27 cellular contexts compared by ENCODE assay signal in the genomic region with DNA sequence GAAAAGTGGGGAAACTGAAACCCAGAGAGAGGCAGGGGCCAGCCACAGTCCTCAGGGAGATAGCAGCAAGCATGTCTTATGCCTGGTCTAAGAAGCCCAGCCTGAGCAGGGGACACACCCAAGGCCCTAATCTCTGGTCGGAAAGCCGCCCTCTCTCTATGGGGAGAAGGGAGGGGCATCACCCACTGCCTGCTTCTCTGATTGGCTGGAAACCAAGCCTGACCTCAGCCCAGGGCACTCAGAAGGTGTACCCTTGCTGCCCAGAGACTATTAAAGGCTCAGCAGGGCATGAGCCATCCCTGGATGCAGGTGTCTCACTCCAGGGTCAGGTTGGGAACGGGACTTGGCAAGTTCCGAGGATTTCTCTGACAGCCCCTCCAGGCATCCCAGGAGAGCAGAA. TPM values are rescaled to one million over a fixed set of nuclear protein-coding genes. Genes with fewer than 3 reads are reported as not detected.
A peak's percentile ranks its signal among the peaks of the same experiment; 100 is the strongest.
DNase-seq lines count a peak whose midpoint lies in the region; ATAC-seq, FAIRE-seq and TF ChIP-seq lines count a peak whose summit lies in the region.
"Had no signal": no experiment of that assay in that cellular context is flagged by ENCODE, and none has a peak within 500 bp of the region (broad histone marks: within the 10 kb centered on the region; RNA-seq: fewer than 3 reads in every experiment).

No MANE protein-coding gene starts in this region.

- 0 out of 2 replicates have a peak overlapping the region, but pooled peaks have one; percentile 42 for H2BK12ac ChIP-seq in H1 (ENCODE audit: low read depth, low read length)

- no peak overlapping the region for H3K9ac ChIP-seq in H1 (replicated peaks in 1 of 4; ENCODE audit: extremely low read depth in 1 of 4, low read depth in 3 of 4, low read length in 3 of 4)
- H3K9ac ChIP-seq in mucosa of stomach (ENCODE audit: low read length) = peak overlapping the region; percentile 26

- TF ChIP-seq RAD21 in H1 (IDR thresholded peaks at IDR 0.05 in 1 of 2, conservative IDR thresholded peaks at IDR 0.05 in 1 of 2; ENCODE audit: low read depth in 2 of 2, low read length in 2 of 2) = no peak

- no peak overlapping the region for H4K91ac ChIP-seq in H1 (replicated peaks; ENCODE audit: insufficient read length, low read length)

- no peak for TF ChIP-seq CTCF in HEK293 (tag by site-specific recombination; IDR thresholded peaks at IDR 0.05)
- TF ChIP-seq CTCF in H1 (IDR thresholded peaks at IDR 0.05; ENCODE audit: control extremely low read depth in 1 of 3, insufficient read depth in 1 of 3, low read depth in 1 of 3, low read length in 3 of 3) = no peak
- TF ChIP-seq CTCF in heart right ventricle (IDR thresholded peaks at IDR 0.05) = no peak

- no peak overlapping the region for H3K18ac ChIP-seq in H1 (ENCODE audit: extremely low read depth, low read length)

- no peak overlapping the region for H3K4me2 ChIP-seq in H1 (ENCODE audit: insufficient read depth in 1 of 2, low read depth in 2 of 2, low read length in 2 of 2)

- no peak overlapping the region for H2BK5ac ChIP-seq in H1 (ENCODE audit: low read depth, low read length)

- no peak overlapping the region for H4K5ac ChIP-seq in H1 (ENCODE audit: insufficient read length, low read depth, low read length)

- no peak overlapping the region for H2BK120ac ChIP-seq in H1 (replicated peaks; ENCODE audit: low read depth, low read length)

- H3K9me3 ChIP-seq in HEK293 (ENCODE audit: control insufficient read depth, insufficient read depth, low read depth, low read length) (no peaks in the 10 kb centered on the region), H1 (ENCODE audit: insufficient read depth in 2 of 2, low read depth in 1 of 2, low read length in 1 of 2) (no peaks in the 10 kb centered on the region), mucosa of stomach (ENCODE audit: control insufficient read depth, low read length) (no peaks in the 10 kb centered on the region), heart right ventricle (no peaks in the 10 kb centered on the region)
- H3K9me3 ChIP-seq: ascending aorta, Caco-2, pancreas, suprapubic skin had no signal

- H2BK20ac ChIP-seq in H1 (ENCODE audit: low read length) = no peak overlapping the region

- H3K14ac ChIP-seq in H1 (ENCODE audit: insufficient read length) = no peak overlapping the region

- no peak overlapping the region for H2AFZ ChIP-seq in H1 (ENCODE audit: low read length)

- no peaks in the 10 kb centered on the region; the same call in 1 of the 2 replicates for H3K23me2 ChIP-seq in H1 (ENCODE audit: low read depth, low read length)

- H3K4me3 ChIP-seq in HEK293 (ENCODE audit: low read depth, low read length) = no peak overlapping the region
- no peak overlapping the region for H3K4me3 ChIP-seq in H1 (ENCODE audit: extremely low read depth in 1 of 4, insufficient read depth in 2 of 4, low read depth in 3 of 4, low read length in 4 of 4)
- no peak overlapping the region for H3K4me3 ChIP-seq in mucosa of stomach (ENCODE audit: low read length)
- no peak overlapping the region for H3K4me3 ChIP-seq in heart right ventricle
- H3K4me3 ChIP-seq: ascending aorta, pancreas, suprapubic skin had no signal

- H3K79me2 ChIP-seq in H1 (ENCODE audit: control insufficient read depth in 1 of 2, insufficient read depth in 2 of 2, low read length in 2 of 2) = no peaks in the 10 kb centered on the region

- CTCF ChIA-PET in HEK293 (lab: Yijun Ruan, JAX) = interaction anchor here (0.8 to 1.2 kb wide), 3 partner anchors 38 to 627 kb away, joined by 3 to 6 read pairs (median 3); partner anchors contain the start of gene KRT20
- CTCF ChIA-PET in H1 (lab: Charles Lee; ENCODE audit: partially characterized antibody) = interaction anchor here (0.8 to 33.9 kb wide), 6 partner anchors 10 to 160 kb away, joined by 3 to 427 read pairs (median 4); partner anchors contain the start of gene KRT19

- no peak for FAIRE-seq in H1 (lab: Jason Lieb, UNC)
- FAIRE-seq: endometrium, GM12891, pancreas had no signal

- no peak overlapping the region for H3K56ac ChIP-seq in H1 (replicated peaks; ENCODE audit: insufficient read length, low read depth, low read length)

- intact Hi-C loops in heart right ventricle (cut with DNase I) = no loop called here

- no peaks in the 10 kb centered on the region for H3K79me1 ChIP-seq in H1 (ENCODE audit: low read depth, low read length)

- no peak overlapping the region for H2AK5ac ChIP-seq in H1 (ENCODE audit: low read depth, low read length)

- H3K27ac ChIP-seq in HEK293 (ENCODE audit: extremely low read depth, low read depth, low read length) (peak overlapping the region; percentile 6; the same call in 1 of the 2 replicates), H1 (ENCODE audit: low read depth, low read length) (no peak overlapping the region), heart right ventricle (no peak overlapping the region)
- H3K27ac ChIP-seq: ascending aorta, foreskin keratinocyte, HL-60, pancreas, suprapubic skin had no signal

- H3K27me3 ChIP-seq in H1 (replicated peaks in 1 of 4; ENCODE audit: control insufficient read depth in 3 of 4, extremely low read depth in 1 of 4, insufficient read depth in 3 of 4, low read length in 3 of 4) = no peaks in the 10 kb centered on the region; a peak in 1 of 7 replicates
- peaks cover 3% of the 10 kb centered on the region for H3K27me3 ChIP-seq in mucosa of stomach (ENCODE audit: control insufficient read depth, insufficient read depth, low read length)
- H3K27me3 ChIP-seq in heart right ventricle = peaks cover 0 to 47% (median 29%) of the 10 kb centered on the region in 7 donors
- H3K27me3 ChIP-seq: ascending aorta, foreskin keratinocyte, pancreas had no signal

- no peak overlapping the region for H3K23ac ChIP-seq in H1 (ENCODE audit: insufficient read length)

- no peaks in the 10 kb centered on the region for H4K20me1 ChIP-seq in H1 (replicated peaks in 1 of 2; ENCODE audit: control insufficient read depth in 1 of 2, insufficient read depth in 2 of 2, low read length in 2 of 2)

- no peaks in the 10 kb centered on the region for H3K36me3 ChIP-seq in HEK293 (ENCODE audit: control insufficient read depth in 2 of 2, insufficient read depth in 1 of 2, low read length in 2 of 2)
- no peaks in the 10 kb centered on the region for H3K36me3 ChIP-seq in H1 (ENCODE audit: control insufficient read depth in 2 of 4, insufficient read depth in 4 of 4, low read length in 3 of 4)
- H3K36me3 ChIP-seq in mucosa of stomach (ENCODE audit: control insufficient read depth, insufficient read depth, low read length) = no peaks in the 10 kb centered on the region
- no peaks in the 10 kb centered on the region for H3K36me3 ChIP-seq in heart right ventricle
- H3K36me3 ChIP-seq: ascending aorta, pancreas, suprapubic skin had no signal

- DNase-seq in NCI-H774 (lab: John Stamatoyannopoulos, UW) = peak; percentile 72
- no peak for DNase-seq in H1 (ENCODE audit: low read depth in 1 of 2, low spot score in 2 of 2)
- DNase-seq in A172 (ENCODE audit: low spot score) = no peak
- no peak for DNase-seq in heart right ventricle
- DNase-seq: activated CD4-positive, alpha-beta T cell treated with anti-CD3 and anti-CD28 coated beads, Interleukin-2, amount 50 U/mL, for 4 hours; activated naive CD4-positive, alpha-beta T cell treated with anti-CD3 and anti-CD28 coated beads, Interleukin-2, amount 10 ng/mL, durations not matched to agents 7 days and 5 days; activated T-cell treated with anti-CD3 and anti-CD28 coated beads, Interleukin-2, amount 50 U/mL, for 1 hour; foreskin keratinocyte; GF-D8; KBM-7; naive thymus-derived CD4-positive, alpha-beta T cell; NCI-H1105; NCI-H345; stimulated activated CD4-positive, alpha-beta T cell treated with anti-CD3 and anti-CD28 coated beads, Interleukin-4, amount 100 ng/mL, for 24 hours had no signal

- no peak for ATAC-seq in HG03045 (IDR thresholded peaks at IDR 0.05; ENCODE audit: unreplicated experiment)
- no peak for ATAC-seq in heart right ventricle
- ATAC-seq: foreskin keratinocyte; naive thymus-derived CD4-positive, alpha-beta T cell had no signal

- TF ChIP-seq EP300 in H1 (IDR thresholded peaks at IDR 0.05; ENCODE audit: borderline replicate concordance in 1 of 2, low read depth in 2 of 2, low read length in 2 of 2) = no peak

- H4K8ac ChIP-seq in H1 (ENCODE audit: extremely low read depth, insufficient read depth, low read length) = no peak overlapping the region

- TF ChIP-seq POLR2A in H1 (IDR thresholded peaks at IDR 0.05; ENCODE audit: control extremely low read depth in 1 of 2, low read depth in 2 of 2, low read length in 2 of 2) = no peak

- H3K4ac ChIP-seq in H1 (replicated peaks; ENCODE audit: insufficient read length, low read depth, low read length) = no peak overlapping the region

- WGBS in H1 (ENCODE audit: extremely low coverage in 1 of 2, insufficient coverage in 1 of 2, insufficient read length in 1 of 2, insufficient replicate concordance in 2 of 2, low coverage in 1 of 2, low lambda C conversion rate in 2 of 2, missing lambda C conversion rate in 1 of 2), 2 experiments = 74% methylated on average over 2 of the region's 4 CpGs; no CpG with 5 or more reads in 1 of the 2 experiments
- 53% methylated on average over 4 of the region's 4 CpGs for WGBS in heart right ventricle, 2 donors

- H2BK15ac ChIP-seq in H1 (ENCODE audit: low read length) = 0 out of 2 replicates have a peak overlapping the region, but pooled peaks have one; percentile 12

- H3K4me1 ChIP-seq in HEK293 (ENCODE audit: control insufficient read depth, insufficient read depth, low read length) (peaks cover 29% of the 10 kb centered on the region), H1 (replicated peaks in 1 of 4; ENCODE audit: control insufficient read depth in 3 of 4, insufficient read depth in 4 of 4, low read length in 3 of 4) (peaks cover 0 to 5% (median 3%) of the 10 kb centered on the region in 4 experiments; a peak in 5 of 7 replicates), mucosa of stomach (ENCODE audit: control insufficient read depth, insufficient read depth, low read length) (peaks cover 37% of the 10 kb centered on the region), heart right ventricle (peaks cover 0 to 9% (median 0%) of the 10 kb centered on the region in 9 donors)
- H3K4me1 ChIP-seq: ascending aorta, pancreas had no signal

- POLR2A ChIA-PET in HEK293 (lab: Yijun Ruan, JAX) = interaction anchor here (1.4 kb wide), 1 partner anchor 10 kb away, joined by 3 read pairs; no protein-coding TSS in a partner anchor
- POLR2A ChIA-PET in H1 (lab: Charles Lee; ENCODE audit: partially characterized antibody) = interaction anchor here (0.7 to 2.5 kb wide), 2 partner anchors 16 to 17 kb away, joined by 3 to 8 read pairs; no protein-coding TSS in a partner anchor

RNA-seq across cellular contexts. Expression of gene KRT13, which starts 5.7 kb away (rescaled TPM):
- not detected in 2 replicates for total RNA-seq in H1 (2021; fragmentation: NEBNext Ultra II Directional; extraction: Animal tissue kit (Norgen Biotek cat#: 25700))
- polyA plus RNA-seq in H1 (2011; rRNA removed) (0.09 and 0.17 TPM in 2 replicates), heart right ventricle (1 to 10 TPM in 1 of 2 donors, not detected in 1; 6.7 TPM)
- not detected for polyA plus RNA-seq in H1 (2011; cell fraction: cytosol; rRNA removed)
- not detected for polyA plus RNA-seq in H1 (2011; cell fraction: nucleus; rRNA removed)
- not detected in 4 replicates for polyA plus RNA-seq in H1 (2012, experiment 1 of 2)
- not detected for polyA plus RNA-seq in H1 (2012, experiment 2 of 2)
- not detected for polyA plus RNA-seq in H1 (2013, experiment 1 of 2)
- polyA plus RNA-seq in H1 (2013, experiment 2 of 2) = not detected
- not detected in 2 replicates for polyA minus RNA-seq in H1 (2011; rRNA and poly(A)+ RNA removed)
- polyA minus RNA-seq in H1 (2011; cell fraction: cytosol; rRNA and poly(A)+ RNA removed) = not detected
- not detected for polyA minus RNA-seq in H1 (2011; cell fraction: nucleus; rRNA and poly(A)+ RNA removed)
- 2.7 and 2.8 TPM in 2 replicates for total RNA-seq in A172 (2014; rRNA removed; shearing (Covaris generic))
- not detected for total RNA-seq in heart right ventricle
- total RNA-seq: Caco-2; chondrocyte; naive thymus-derived CD4-positive, alpha-beta T cell; SK-MEL-5; skeletal muscle tissue had no signal
- polyA plus RNA-seq: naive thymus-derived CD4-positive, alpha-beta T cell had no signal

RNA-seq across cellular contexts. Expression of gene KRT15, which starts 7.6 kb away (rescaled TPM):
- 0.13 and 0.21 TPM in 2 replicates for total RNA-seq in H1 (2021; fragmentation: NEBNext Ultra II Directional; extraction: Animal tissue kit (Norgen Biotek cat#: 25700))
- polyA plus RNA-seq in H1 (2011; rRNA removed) = 0.09 and 0.11 TPM in 2 replicates
- 0.16 TPM for polyA plus RNA-seq in H1 (2011; cell fraction: cytosol; rRNA removed)
- polyA plus RNA-seq in H1 (2011; cell fraction: nucleus; rRNA removed) = 0.47 TPM
- 0.17 to 0.40 TPM (median 0.23 TPM) in 4 replicates for polyA plus RNA-seq in H1 (2012, experiment 1 of 2)
- polyA plus RNA-seq in H1 (2012, experiment 2 of 2) = not detected
- 0.04 TPM for polyA plus RNA-seq in H1 (2013, experiment 1 of 2)
- 0.42 TPM for polyA plus RNA-seq in H1 (2013, experiment 2 of 2)
- polyA minus RNA-seq in H1 (2011; rRNA and poly(A)+ RNA removed) = 0.20 and 0.25 TPM in 2 replicates
- polyA minus RNA-seq in H1 (2011; cell fraction: cytosol; rRNA and poly(A)+ RNA removed) = not detected
- polyA minus RNA-seq in H1 (2011; cell fraction: nucleus; rRNA and poly(A)+ RNA removed) = 0.80 TPM
- 29.8 and 31.9 TPM in 2 replicates for total RNA-seq in A172 (2014; rRNA removed; shearing (Covaris generic))
- under 1 TPM in 1 of 10 donors, not detected in 9; 0.07 TPM for total RNA-seq in heart right ventricle
- under 1 TPM in 1 of 2 donors, not detected in 1; 0.22 TPM for polyA plus RNA-seq in heart right ventricle
- total RNA-seq: chondrocyte; naive thymus-derived CD4-positive, alpha-beta T cell; skeletal muscle tissue had no signal
- polyA plus RNA-seq: naive thymus-derived CD4-positive, alpha-beta T cell had no signal

RNA-seq across cellular contexts. Expression of gene KRT19, which starts 17.0 kb away (rescaled TPM):
- 122 and 137 TPM in 2 replicates for total RNA-seq in H1 (2021; fragmentation: NEBNext Ultra II Directional; extraction: Animal tissue kit (Norgen Biotek cat#: 25700))
- polyA plus RNA-seq in H1 (2011; rRNA removed) (120 and 192 TPM in 2 replicates), heart right ventricle (1 to 10 TPM; 1.2 to 1.7 TPM)
- polyA plus RNA-seq in H1 (2011; cell fraction: cytosol; rRNA removed) = 174 TPM
- polyA plus RNA-seq in H1 (2011; cell fraction: nucleus; rRNA removed) = 160 TPM
- 117 to 161 TPM (median 152 TPM) in 4 replicates for polyA plus RNA-seq in H1 (2012, experiment 1 of 2)
- 165 TPM for polyA plus RNA-seq in H1 (2012, experiment 2 of 2)
- 70.3 TPM for polyA plus RNA-seq in H1 (2013, experiment 1 of 2)
- 64.2 TPM for polyA plus RNA-seq in H1 (2013, experiment 2 of 2)
- 68.0 and 81.3 TPM in 2 replicates for polyA minus RNA-seq in H1 (2011; rRNA and poly(A)+ RNA removed)
- 95.6 TPM for polyA minus RNA-seq in H1 (2011; cell fraction: cytosol; rRNA and poly(A)+ RNA removed)
- polyA minus RNA-seq in H1 (2011; cell fraction: nucleus; rRNA and poly(A)+ RNA removed) = 73.2 TPM
- 8.5 and 11.5 TPM in 2 replicates for total RNA-seq in A172 (2014; rRNA removed; shearing (Covaris generic))
- total RNA-seq in heart right ventricle = 1 to 10 TPM in 3 of 10 donors, under 1 TPM in 7; 0.37 to 5.7 (median 0.77) TPM
- total RNA-seq: naive thymus-derived CD4-positive, alpha-beta T cell; SK-MEL-5; skeletal muscle tissue had no signal
- polyA plus RNA-seq: naive thymus-derived CD4-positive, alpha-beta T cell had no signal

RNA-seq across cellular contexts. Expression of gene KRT36, which starts 21.4 kb away (rescaled TPM):
- not detected in 2 replicates for total RNA-seq in H1 (2021; fragmentation: NEBNext Ultra II Directional; extraction: Animal tissue kit (Norgen Biotek cat#: 25700))
- polyA plus RNA-seq in H1 (2011; rRNA removed) = not detected in 2 replicates
- polyA plus RNA-seq in H1 (2011; cell fraction: cytosol; rRNA removed) = not detected
- polyA plus RNA-seq in H1 (2011; cell fraction: nucleus; rRNA removed) = not detected
- polyA plus RNA-seq in H1 (2012, experiment 1 of 2) = not detected in 4 replicates
- polyA plus RNA-seq in H1 (2012, experiment 2 of 2) = not detected
- not detected for polyA plus RNA-seq in H1 (2013, experiment 1 of 2)
- not detected for polyA plus RNA-seq in H1 (2013, experiment 2 of 2)
- not detected in 2 replicates for polyA minus RNA-seq in H1 (2011; rRNA and poly(A)+ RNA removed)
- not detected for polyA minus RNA-seq in H1 (2011; cell fraction: cytosol; rRNA and poly(A)+ RNA removed)
- not detected for polyA minus RNA-seq in H1 (2011; cell fraction: nucleus; rRNA and poly(A)+ RNA removed)
- total RNA-seq in A172 (2014; rRNA removed; shearing (Covaris generic)) = 0.05 TPM in 1 of 2 replicates, not detected in the other
- total RNA-seq in heart right ventricle = not detected
- polyA plus RNA-seq in heart right ventricle = not detected
- total RNA-seq: ascending aorta; Caco-2; chondrocyte; foreskin keratinocyte; naive thymus-derived CD4-positive, alpha-beta T cell; pancreas; SK-MEL-5; skeletal muscle tissue had no signal
- polyA plus RNA-seq: foreskin keratinocyte; naive thymus-derived CD4-positive, alpha-beta T cell; pancreas had no signal

RNA-seq across cellular contexts. Expression of gene KRT35, which starts 30.2 kb away (rescaled TPM):
- total RNA-seq in H1 (2021; fragmentation: NEBNext Ultra II Directional; extraction: Animal tissue kit (Norgen Biotek cat#: 25700)) = not detected in 2 replicates
- polyA plus RNA-seq in H1 (2011; rRNA removed) (not detected in 2 replicates), heart right ventricle (not detected)
- not detected for polyA plus RNA-seq in H1 (2011; cell fraction: cytosol; rRNA removed)
- polyA plus RNA-seq in H1 (2011; cell fraction: nucleus; rRNA removed) = not detected
- polyA plus RNA-seq in H1 (2012, experiment 1 of 2) = not detected in 4 replicates
- not detected for polyA plus RNA-seq in H1 (2012, experiment 2 of 2)
- polyA plus RNA-seq in H1 (2013, experiment 1 of 2) = not detected
- polyA plus RNA-seq in H1 (2013, experiment 2 of 2) = not detected
- not detected in 2 replicates for polyA minus RNA-seq in H1 (2011; rRNA and poly(A)+ RNA removed)
- polyA minus RNA-seq in H1 (2011; cell fraction: cytosol; rRNA and poly(A)+ RNA removed) = not detected
- not detected for polyA minus RNA-seq in H1 (2011; cell fraction: nucleus; rRNA and poly(A)+ RNA removed)
- total RNA-seq in A172 (2014; rRNA removed; shearing (Covaris generic)) = not detected in 2 replicates
- total RNA-seq in heart right ventricle = not detected
- total RNA-seq: ascending aorta; Caco-2; chondrocyte; foreskin keratinocyte; naive thymus-derived CD4-positive, alpha-beta T cell; pancreas; SK-MEL-5; skeletal muscle tissue had no signal
- polyA plus RNA-seq: foreskin keratinocyte; naive thymus-derived CD4-positive, alpha-beta T cell; pancreas had no signal

Comparison
In these comparisons a context has a peak if more than half of its experiments do, and no peak if none do; other contexts are left out.
1. RNA of gene KRT15, which starts 7.6 kb away (total RNA-seq): 29.8 to 31.9 TPM in A172; 0.13 to 0.21 TPM in H1 and 0.07 TPM in heart right ventricle; every median in the first group is over 10 times any median in the second.